Comparison of ENCODE assay signal across 1 cellular context in genomic region chr2:40451926-40452605, GRCh38.
TF ChIP-seq lines count a peak whose summit lies in the region.

TSS of gene SLC8A1 (minus strand) at chr2:40452090.

TF ChIP-seq in GM12878, 131 proteins besides CTCF, POLR2A, EP300 and RAD21 (continued from another document):
- TF ChIP-seq SKIL (IDR thresholded peaks at IDR 0.05; ENCODE audit: low read depth, poor library complexity, severe bottlenecking) (no peak), MXI1 (IDR thresholded peaks at IDR 0.05; ENCODE audit: low read depth, low read length) (no peak), BRCA1 (IDR thresholded peaks at IDR 0.05; ENCODE audit: low read depth, low read length) (no peak), RFX5 (IDR thresholded peaks at IDR 0.05; ENCODE audit: low read depth, low read length) (no peak), MEF2B (IDR thresholded peaks at IDR 0.05; ENCODE audit: partially characterized antibody, poor library complexity, severe bottlenecking) (no peak), PAX8 (IDR thresholded peaks at IDR 0.05) (no peak)
